ENCODE assay signal across 7 cellular contexts in the genomic region with DNA sequence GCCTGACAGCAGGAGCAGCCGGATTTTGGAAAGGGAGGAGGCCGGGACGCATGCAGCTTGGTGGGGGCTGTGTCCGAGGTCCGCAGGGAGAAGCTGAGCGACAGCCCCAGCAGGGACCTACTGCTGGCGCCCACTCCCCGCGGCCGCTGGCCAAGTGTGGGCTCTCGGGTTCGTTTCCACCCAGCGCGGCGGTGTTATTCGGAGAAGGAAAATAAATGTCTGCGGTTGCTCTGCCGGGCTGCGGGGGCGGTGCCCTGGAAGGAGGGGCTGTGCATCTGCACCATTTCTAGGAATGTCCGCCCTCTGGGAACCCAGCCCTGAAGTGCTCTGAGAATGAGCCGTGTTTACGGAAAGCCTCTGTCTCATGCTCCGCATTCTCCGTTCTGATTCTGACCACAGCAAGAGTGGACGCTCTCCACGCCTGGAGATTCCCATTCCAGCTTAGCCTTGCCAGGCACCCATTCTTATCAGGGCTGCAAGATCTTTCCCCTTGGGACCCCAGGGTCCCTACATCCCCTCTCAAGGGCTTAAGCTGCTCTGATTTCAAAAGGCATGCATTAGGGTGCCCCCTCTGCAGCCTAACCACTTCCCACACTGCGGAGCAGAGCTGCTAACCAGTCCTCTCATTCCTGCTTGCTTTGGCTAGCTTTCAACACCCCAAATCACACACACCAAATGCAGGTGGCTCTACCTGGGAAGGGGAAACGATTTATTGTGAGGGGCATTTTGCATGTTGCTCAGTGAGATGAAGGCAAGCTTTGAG.
DNase-seq lines count a peak whose midpoint lies in the region; ATAC-seq and TF ChIP-seq lines count a peak whose summit lies in the region.

No MANE protein-coding gene starts in this region.

- no TSS peak for BruUV-seq in OCI-LY7 (replicated peaks; lab: Mats Ljungman, UMichigan)

- DNase-seq in HK-2 (ENCODE audit: unreplicated experiment) (peak; percentile 22), amygdala (lab: John Stamatoyannopoulos, UW) (peak in 30 of 56 donors; percentile 5 to 69 (median 24)), left ventricle myocardium superior (peak; percentile 82), psoas muscle (peak; percentile 81 to 86), OCI-LY7 (ENCODE audit: low spot score) (no peak)
- DNase-seq in activated CD4-positive, CD25-positive, alpha-beta regulatory T cell treated with anti-CD3 and anti-CD28 coated beads, Interleukin-2, amount 50 U/mL, for 72 hours: no peak

- intact Hi-C loops in left ventricle myocardium superior (cut with micrococcal nuclease): no loop called here
- intact Hi-C loops in psoas muscle (cut with DNase I): no loop called here
- intact Hi-C loops in OCI-LY7 (cut with micrococcal nuclease; ENCODE audit: unreplicated experiment): no loop called here

- no peak overlapping the region for H3K4me2 ChIP-seq in OCI-LY7 (ENCODE audit: low read length)

- H3K9me2 ChIP-seq in OCI-LY7 (ENCODE audit: insufficient read depth, low read length): no peaks in the 10 kb centered on the region

- H3K27ac ChIP-seq in psoas muscle: peak overlapping the region; percentile 46
- no peak overlapping the region for H3K27ac ChIP-seq in OCI-LY7 (ENCODE audit: low read depth, low read length, poor library complexity, severe bottlenecking)

- H2AFZ ChIP-seq in OCI-LY7 (ENCODE audit: low read length): no peak overlapping the region

- H3K9me3 ChIP-seq in psoas muscle: no peaks in the 10 kb centered on the region
- H3K9me3 ChIP-seq in OCI-LY7 (ENCODE audit: low read length): no peaks in the 10 kb centered on the region

- H3K36me3 ChIP-seq in psoas muscle (ENCODE audit: insufficient read depth in 1 of 2, low read depth in 1 of 2) (no peaks in the 10 kb centered on the region), OCI-LY7 (ENCODE audit: insufficient read depth, low read length) (no peaks in the 10 kb centered on the region)

- no peak for TF ChIP-seq CTCF in psoas muscle (IDR thresholded peaks at IDR 0.05)
- no peak for TF ChIP-seq CTCF in OCI-LY7 (conservative IDR thresholded peaks at IDR 0.05; ENCODE audit: low read length)

- H3K79me2 ChIP-seq in OCI-LY7 (ENCODE audit: insufficient read depth, low read depth, low read length): no peaks in the 10 kb centered on the region

- CTCF ChIA-PET in OCI-LY7 (lab: Charles Lee; ENCODE audit: unreplicated experiment): no interaction called here

- no peaks in the 10 kb centered on the region for H4K20me1 ChIP-seq in OCI-LY7 (ENCODE audit: insufficient read depth, low read length)

- H3K4me3 ChIP-seq in psoas muscle (peak overlapping the region; percentile 57), OCI-LY7 (ENCODE audit: low read depth, low read length, poor library complexity, severe bottlenecking) (no peak overlapping the region)

- WGBS in psoas muscle, 3 donors: 2 to 5% (median 3%) methylated on average over 29 of the region's 29 CpGs

- peaks cover 2 to 33% (median 3%) of the 10 kb centered on the region in 3 donors for H3K27me3 ChIP-seq in psoas muscle (ENCODE audit: insufficient read depth in 3 of 3, low read length in 2 of 3)

- POLR2A ChIA-PET in OCI-LY7 (lab: Charles Lee): interaction anchor here (0.7 kb wide), 1 partner anchor 8 kb away, joined by 3 read pairs; no protein-coding TSS in a partner anchor

- H3K4me1 ChIP-seq in psoas muscle (peaks cover 6% of the 10 kb centered on the region), OCI-LY7 (ENCODE audit: insufficient read depth, low read length, poor library complexity, severe bottlenecking) (no peaks in the 10 kb centered on the region)

- ATAC-seq in left ventricle myocardium superior (peak; percentile 98), psoas muscle (peak; percentile 75 to 91 (median 86)), HG03342 (IDR thresholded peaks at IDR 0.05; ENCODE audit: unreplicated experiment) (no peak)

Comparison
In these comparisons a context has a peak if more than half of its experiments do, and no peak if none do; other contexts are left out.
1. DNase-seq: peak in HK-2 (single experiment), amygdala (30 of 56), left ventricle myocardium superior (single experiment) and psoas muscle (2 of 2); none in activated CD4-positive, CD25-positive, alpha-beta regulatory T cell treated with anti-CD3 and anti-CD28 coated beads, Interleukin-2, amount 50 U/mL, for 72 hours (single experiment) and OCI-LY7 (single experiment).